Comparison of ENCODE assay signal across 25 cellular contexts in genomic region chr13:71625183-71625582, GRCh38.
DNase-seq lines count a peak whose midpoint lies in the region; ATAC-seq and TF ChIP-seq lines count a peak whose summit lies in the region.
"Had no signal": no experiment of that assay in that cellular context is flagged by ENCODE, and none has a peak within 500 bp of the region (broad histone marks: within the 10 kb centered on the region; RNA-seq: fewer than 3 reads in every experiment).

No MANE protein-coding gene starts in this region.

- H3K36me3 ChIP-seq in heart right ventricle (no peaks in the 10 kb centered on the region), endocrine pancreas (ENCODE audit: control insufficient read depth, insufficient read depth, low read length) (no peaks in the 10 kb centered on the region)
- H3K36me3 ChIP-seq in CD8-positive, alpha-beta memory T cell (ENCODE audit: insufficient read depth, low read length): no peaks in the 10 kb centered on the region
- H3K36me3 ChIP-seq: lower lobe of right lung, upper lobe of left lung had no signal

- H3K4me3 ChIP-seq in heart right ventricle (peak overlapping the region in 1 of 10 donors; percentile 0), endocrine pancreas (ENCODE audit: control insufficient read depth, insufficient read depth, low read length) (peak overlapping the region; percentile 78)
- no peak overlapping the region for H3K4me3 ChIP-seq in CD8-positive, alpha-beta memory T cell (ENCODE audit: low read length)
- H3K4me3 ChIP-seq: body of pancreas, lower lobe of right lung, skin epidermis, upper lobe of left lung had no signal

- 38 to 51% methylated on average over 1 of the region's 1 CpG for WGBS in heart right ventricle, 2 donors

- peaks cover 7% of the 10 kb centered on the region for H3K36me3 Mint-ChIP-seq in mesothelial cell of epicardium
- no peaks in the 10 kb centered on the region for H3K36me3 Mint-ChIP-seq in CD8-positive, alpha-beta memory T cell
- H3K36me3 Mint-ChIP-seq: activated naive CD8-positive, alpha-beta T cell treated with anti-CD3 and anti-CD28 coated beads, Interleukin-2, amount 10 ng/mL, durations not matched to agents 7 days and 5 days had no signal

- H3K4me1 ChIP-seq in heart right ventricle: peaks cover 0 to 35% (median 6%) of the 10 kb centered on the region in 9 donors
- peaks cover 50% of the 10 kb centered on the region for H3K4me1 ChIP-seq in endocrine pancreas (ENCODE audit: control insufficient read depth, insufficient read depth, low read length)
- H3K4me1 ChIP-seq in CD8-positive, alpha-beta memory T cell (ENCODE audit: insufficient read depth, low read length): no peaks in the 10 kb centered on the region

- H3K9me3 ChIP-seq in heart right ventricle: no peaks in the 10 kb centered on the region
- H3K9me3 ChIP-seq in endocrine pancreas (ENCODE audit: control insufficient read depth, low read length): no peaks in the 10 kb centered on the region
- H3K9me3 ChIP-seq in CD8-positive, alpha-beta memory T cell (ENCODE audit: low read length): no peaks in the 10 kb centered on the region
- H3K9me3 ChIP-seq: body of pancreas, lower lobe of right lung, upper lobe of left lung had no signal

- H3K27ac ChIP-seq in heart right ventricle: peak overlapping the region in 9 of 10 donors; percentile 15 to 82 (median 64)
- no peak overlapping the region for H3K27ac ChIP-seq in CD8-positive, alpha-beta memory T cell (ENCODE audit: low read depth, low read length)
- H3K27ac ChIP-seq: body of pancreas, lower lobe of right lung had no signal

- H3K4me1 Mint-ChIP-seq in mesothelial cell of epicardium: peaks cover 66% of the 10 kb centered on the region
- H3K4me1 Mint-ChIP-seq in CD8-positive, alpha-beta memory T cell: no peaks in the 10 kb centered on the region
- H3K4me1 Mint-ChIP-seq: activated naive CD8-positive, alpha-beta T cell treated with anti-CD3 and anti-CD28 coated beads, Interleukin-2, amount 10 ng/mL, durations not matched to agents 7 days and 5 days had no signal

- no peaks in the 10 kb centered on the region for H3K27me3 ChIP-seq in heart right ventricle
- H3K27me3 ChIP-seq in endocrine pancreas (ENCODE audit: control insufficient read depth, insufficient read depth, low read length): no peaks in the 10 kb centered on the region
- no peaks in the 10 kb centered on the region for H3K27me3 ChIP-seq in CD8-positive, alpha-beta memory T cell (ENCODE audit: insufficient read depth, low read length, poor library complexity, severe bottlenecking)
- H3K27me3 ChIP-seq: body of pancreas, upper lobe of left lung had no signal

- H3K27me3 Mint-ChIP-seq in mesothelial cell of epicardium (ENCODE audit: low read depth): no peaks in the 10 kb centered on the region
- H3K27me3 Mint-ChIP-seq in CD8-positive, alpha-beta memory T cell: no peaks in the 10 kb centered on the region
- H3K27me3 Mint-ChIP-seq: activated CD8-positive, alpha-beta T cell treated with anti-CD3 and anti-CD28 coated beads for 36 hours; activated naive CD8-positive, alpha-beta T cell treated with anti-CD3 and anti-CD28 coated beads, Interleukin-2, amount 10 ng/mL, durations not matched to agents 7 days and 5 days had no signal

- H3K9me3 Mint-ChIP-seq in mesothelial cell of epicardium: no peaks in the 10 kb centered on the region
- H3K9me3 Mint-ChIP-seq in CD8-positive, alpha-beta memory T cell: peaks cover 0 to 12% (median 0%) of the 10 kb centered on the region in 5 donors
- H3K9me3 Mint-ChIP-seq: activated CD8-positive, alpha-beta T cell treated with anti-CD3 and anti-CD28 coated beads for 36 hours; activated naive CD8-positive, alpha-beta T cell treated with anti-CD3 and anti-CD28 coated beads, Interleukin-2, amount 10 ng/mL, durations not matched to agents 7 days and 5 days had no signal

- CTCF ChIA-PET in CD8-positive, alpha-beta memory T cell (lab: Charles Lee): no interaction called here

- POLR2A ChIA-PET in CD8-positive, alpha-beta memory T cell (lab: Charles Lee): no interaction called here

- TF ChIP-seq CTCF in heart right ventricle (IDR thresholded peaks at IDR 0.05) (no peak), mesothelial cell of epicardium (IDR thresholded peaks at IDR 0.05; ENCODE audit: unreplicated experiment) (no peak)

- intact Hi-C loops in heart right ventricle (cut with DNase I) (loop anchor here in 1 of 10 donors (10.0 kb wide), 1 partner anchor 240 kb away; the partner anchor contains the start of gene DACH1), left cardiac atrium (cut with DNase I) (no loop called here)

- no peak overlapping the region for H3K9ac ChIP-seq in endocrine pancreas (ENCODE audit: control insufficient read depth, insufficient read depth, low read length)

- DNase-seq in heart right ventricle (no peak), left cardiac atrium (no peak), mesothelial cell of epicardium (ENCODE audit: low spot score in 2 of 2, unreplicated experiment in 2 of 2) (no peak), MV-4-11 (lab: John Stamatoyannopoulos, UW) (no peak), T-helper 2 cell (no peak), LoVo (ENCODE audit: low spot score) (no peak)
- DNase-seq in CD8-positive, alpha-beta memory T cell: no peak
- DNase-seq: ACHN; activated CD8-positive, alpha-beta T cell treated with anti-CD3 and anti-CD28 coated beads for 36 hours; activated effector memory CD4-positive, alpha-beta T cell treated with anti-CD3 and anti-CD28 coated beads, Interleukin-2, amount 50 U/mL, for 16 hours; activated naive CD8-positive, alpha-beta T cell treated with anti-CD3 and anti-CD28 coated beads, Interleukin-2, amount 10 ng/mL, durations not matched to agents 7 days and 5 days; body of pancreas; DMS79 treated with DMSO at 0.1 percent for 48 hours; GOT3; KG1; lower lobe of right lung; NCI-H510A treated with DMSO at 0.1 percent for 48 hours; nucleus accumbens; stimulated activated CD4-positive, alpha-beta T cell treated with anti-CD3 and anti-CD28 coated beads, Interleukin-2, amount 100 ng/mL, for 24 hours; T1000; upper lobe of left lung had no signal

- H3K4me3 Mint-ChIP-seq in mesothelial cell of epicardium: peak overlapping the region; percentile 22
- no peak overlapping the region for H3K4me3 Mint-ChIP-seq in CD8-positive, alpha-beta memory T cell
- H3K4me3 Mint-ChIP-seq: activated CD8-positive, alpha-beta T cell treated with anti-CD3 and anti-CD28 coated beads for 36 hours; activated naive CD8-positive, alpha-beta T cell treated with anti-CD3 and anti-CD28 coated beads, Interleukin-2, amount 10 ng/mL, durations not matched to agents 7 days and 5 days had no signal

- ATAC-seq in heart right ventricle: peak in 3 of 8 donors; percentile 11 to 50 (median 21)
- ATAC-seq in left cardiac atrium: no peak
- ATAC-seq: activated CD4-positive, CD25-positive, alpha-beta regulatory T cell treated with anti-CD3 and anti-CD28 coated beads, Interleukin-2, amount 50 U/mL, for 24 hours; activated CD8-positive, alpha-beta T cell treated with anti-CD3 and anti-CD28 coated beads for 36 hours; body of pancreas; esophagus mucosa; lower lobe of right lung had no signal

- peak overlapping the region; percentile 84 for H3K27ac Mint-ChIP-seq in mesothelial cell of epicardium
- no peak overlapping the region for H3K27ac Mint-ChIP-seq in CD8-positive, alpha-beta memory T cell
- H3K27ac Mint-ChIP-seq: activated CD8-positive, alpha-beta T cell treated with anti-CD3 and anti-CD28 coated beads for 36 hours; activated naive CD8-positive, alpha-beta T cell treated with anti-CD3 and anti-CD28 coated beads, Interleukin-2, amount 10 ng/mL, durations not matched to agents 7 days and 5 days had no signal
